In the genomic region with DNA sequence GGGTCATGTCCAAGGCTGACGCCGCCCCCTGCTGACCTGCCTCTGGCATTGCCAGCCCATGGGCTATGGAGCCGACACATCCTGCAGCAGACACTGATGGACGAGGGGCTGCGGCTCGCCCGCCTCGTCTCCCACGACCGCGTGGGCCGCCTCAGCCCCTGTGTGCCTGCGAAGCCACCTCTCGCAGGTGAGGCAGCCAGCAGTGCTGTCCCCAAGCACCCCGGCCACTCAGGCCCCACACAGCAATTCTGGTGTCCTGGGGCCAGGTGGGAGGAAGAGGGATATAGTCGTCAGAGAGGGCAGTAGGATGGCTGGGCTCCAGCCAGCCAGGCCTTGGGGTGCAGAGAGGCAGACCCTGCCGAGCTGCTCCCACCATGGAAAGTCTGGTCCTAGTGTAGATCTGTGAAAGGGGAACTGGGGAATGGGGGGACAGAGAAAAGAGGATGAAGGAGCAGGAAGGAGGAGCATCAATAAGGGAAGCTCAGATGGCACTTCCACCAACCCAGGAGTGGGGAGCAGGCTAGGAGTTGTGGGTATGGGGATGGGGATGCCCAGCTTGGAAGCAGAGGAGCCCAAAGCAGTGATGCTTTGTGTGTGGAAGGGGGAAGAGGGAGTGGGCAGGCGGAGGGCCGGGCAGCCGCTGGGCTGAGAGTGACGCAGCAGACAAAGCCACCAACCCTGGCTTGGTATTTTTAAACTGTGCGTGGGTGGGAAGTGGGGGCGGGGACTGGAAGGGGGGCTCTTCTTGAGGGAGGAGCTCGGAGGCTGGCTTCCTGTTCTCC, we compare ENCODE assay signal across 8 cellular contexts. TPM values are rescaled to one million over a fixed set of nuclear protein-coding genes. Genes with fewer than 3 reads are reported as not detected.
DNase-seq lines count a peak whose midpoint lies in the region; TF ChIP-seq lines count a peak whose summit lies in the region.

No MANE protein-coding gene starts in this region.

- peak; percentile 27 to 47 (median 40) for TF ChIP-seq CTCF in tibial nerve (IDR thresholded peaks at IDR 0.05)

- no peaks in the 10 kb centered on the region for H3K9me3 ChIP-seq in tibial nerve

- peaks cover 0 to 73% (median 8%) of the 10 kb centered on the region in 3 donors for H3K36me3 ChIP-seq in tibial nerve

- TF ChIP-seq POLR2A in tibial nerve (IDR thresholded peaks at IDR 0.05), result peak in 1 of 2 donors; percentile 34

- H3K27me3 ChIP-seq in tibial nerve, result no peaks in the 10 kb centered on the region

- H3K4me1 ChIP-seq in tibial nerve, result peaks cover 3 to 66% (median 47%) of the 10 kb centered on the region in 4 donors

- peak overlapping the region; percentile 76 to 99 (median 90) for H3K27ac ChIP-seq in tibial nerve

- H3K4me3 ChIP-seq in tibial nerve, result peak overlapping the region in 2 of 4 donors; percentile 1 to 4

- 11 to 38% methylated on average over 14 to 22 of the region's 24 CpGs for WGBS in tibial nerve, 2 donors

- TF ChIP-seq EP300 in tibial nerve (IDR thresholded peaks at IDR 0.05), result peak in 1 of 2 donors; percentile 65

- DNase-seq in NK-92 (lab: John Stamatoyannopoulos, UW; ENCODE audit: unreplicated experiment) (peak; percentile 1), NCI-H748 treated with DMSO at 0.1 percent for 48 hours (lab: John Stamatoyannopoulos, UW) (peak; percentile 8), fibroblast of peridontal ligament (ENCODE audit: extremely low read depth) (peak; percentile 84), occipital lobe (lab: John Stamatoyannopoulos, UW) (peak; percentile 72), tibial nerve (ENCODE audit: low spot score in 2 of 2) (peak; percentile 72), inferior parietal cortex (ENCODE audit: extremely low spot score) (no peak)
- no peak for DNase-seq in NK-92 treated with Interleukin-12 subunit alpha and Interleukin-12 subunit beta, amount 100 ng/mL, for 24 hours (lab: John Stamatoyannopoulos, UW)
- peak; percentile 85 to 86 for DNase-seq in activated T-cell treated with anti-CD3 and anti-CD28 coated beads, Interleukin-2, amount 50 U/mL, for 48 hours

RNA-seq across cellular contexts. Expression of gene NAB2, which starts 4.7 kb away (rescaled TPM):
- total RNA-seq in occipital lobe (33.2 TPM), tibial nerve (10 to 100 TPM; 29.3 to 42.2 (median 38.6) TPM)

RNA-seq across cellular contexts. Expression of gene NEMP1, which starts 15.0 kb away (rescaled TPM):
- total RNA-seq in occipital lobe, result 7.6 TPM
- total RNA-seq in tibial nerve, result 10 to 100 TPM in 1 of 4 donors, 1 to 10 TPM in 3; 4.8 to 10.2 (median 6.6) TPM

RNA-seq across cellular contexts. Expression of gene STAT6, which starts 17.6 kb away (rescaled TPM):
- total RNA-seq in occipital lobe (4.7 TPM), tibial nerve (100 to 1,000 TPM; 140 to 247 (median 183) TPM)

RNA-seq across cellular contexts. Expression of gene LRP1, which starts 34.7 kb away (rescaled TPM):
- total RNA-seq in occipital lobe (65.4 TPM), tibial nerve (100 to 1,000 TPM; 410 to 653 (median 527) TPM)

RNA-seq across cellular contexts. Expression of gene MYO1A, which starts 43.7 kb away (rescaled TPM):
- not detected for total RNA-seq in occipital lobe
- under 1 TPM in 2 of 4 donors, not detected in 2; 0.30 to 0.59 TPM for total RNA-seq in tibial nerve

Comparison
In these comparisons a context has a peak if more than half of its experiments do, and no peak if none do; other contexts are left out.
1. DNase-seq: peak in NK-92 (single experiment), NCI-H748 treated with DMSO at 0.1 percent for 48 hours (single experiment), activated T-cell treated with anti-CD3 and anti-CD28 coated beads, Interleukin-2, amount 50 U/mL, for 48 hours (2 of 2), fibroblast of peridontal ligament (single experiment), occipital lobe (single experiment) and tibial nerve (2 of 2); none in NK-92 treated with Interleukin-12 subunit alpha and Interleukin-12 subunit beta, amount 100 ng/mL, for 24 hours (single experiment) and inferior parietal cortex (single experiment).
2. RNA of gene STAT6, which starts 17.6 kb away (total RNA-seq): 140 to 247 TPM in tibial nerve; 4.7 TPM in occipital lobe (single experiment); every median in the first group is over 10 times any median in the second.